Comparison of ENCODE assay signal across 1 cellular context in genomic region chr10:92755725-92756124, GRCh38.
TF ChIP-seq lines count a peak whose summit lies in the region.

No MANE protein-coding gene starts in this region.

TF ChIP-seq in GM23338, 12 proteins besides CTCF, POLR2A, EP300 and RAD21 (continued from another document):
- TF ChIP-seq ZNF462 (CRISPR knock-in tag; IDR thresholded peaks at IDR 0.05) = no peak
- no peak for TF ChIP-seq REST (IDR thresholded peaks at IDR 0.05; ENCODE audit: unreplicated experiment)
- TF ChIP-seq EZH2 (IDR thresholded peaks at IDR 0.05; ENCODE audit: low read depth, unreplicated experiment) = no peak
- TF ChIP-seq CREB1 (CRISPR knock-in tag; IDR thresholded peaks at IDR 0.05; ENCODE audit: low read depth) = no peak
- no peak for TF ChIP-seq JUNB (IDR thresholded peaks at IDR 0.05; ENCODE audit: unreplicated experiment)
- TF ChIP-seq EZH2phosphoT487 (IDR thresholded peaks at IDR 0.05; ENCODE audit: unreplicated experiment) = no peak
- no peak for TF ChIP-seq POLR2AphosphoS5 (IDR thresholded peaks at IDR 0.05; ENCODE audit: low read depth)
- no peak for TF ChIP-seq NANOG (IDR thresholded peaks at IDR 0.05; ENCODE audit: borderline replicate concordance)
- TF ChIP-seq STAT1 (IDR thresholded peaks at IDR 0.05; ENCODE audit: unreplicated experiment) = no peak
- no peak for TF ChIP-seq ZNF114 (CRISPR knock-in tag; IDR thresholded peaks at IDR 0.05)
